9 cellular contexts compared by ENCODE assay signal in genomic region chr11:118907749-118908106, GRCh38. TPM values are rescaled to one million over a fixed set of nuclear protein-coding genes. Genes with fewer than 3 reads are reported as not detected.
DNase-seq lines count a peak whose midpoint lies in the region; ATAC-seq and TF ChIP-seq lines count a peak whose summit lies in the region.
"Had no signal": no experiment of that assay in that cellular context is flagged by ENCODE, and none has a peak within 500 bp of the region (broad histone marks: within the 10 kb centered on the region; RNA-seq: fewer than 3 reads in every experiment).

No MANE protein-coding gene starts in this region.

- intact Hi-C loops in left ventricle myocardium inferior (cut with micrococcal nuclease): loop anchor here (2.0 to 10.0 kb wide), 2 partner anchors 19 to 47 kb away; partner anchors contain the start of gene UPK2
- intact Hi-C loops in cardiac septum (cut with DNase I): loop anchor here (1.0 kb wide), 2 partner anchors 21 to 49 kb away; partner anchors contain the start of gene UPK2
- intact Hi-C loops in mammary epithelial cell (cut with micrococcal nuclease): loop anchor here (1.0 kb wide), 3 partner anchors 21 to 217 kb away; partner anchors contain the start of gene UPK2

- no TSS peak for BruUV-seq in mammary epithelial cell (replicated peaks; lab: Mats Ljungman, UMichigan)

- no peak overlapping the region for H3K9ac ChIP-seq in mammary epithelial cell (ENCODE audit: insufficient read depth, low read length)

- H3K27me3 ChIP-seq in left ventricle myocardium inferior (ENCODE audit: low read depth) (no peaks in the 10 kb centered on the region), mammary epithelial cell (ENCODE audit: insufficient read depth, low read length) (no peaks in the 10 kb centered on the region)

- H3K27me3 Mint-ChIP-seq in naive B cell: no peaks in the 10 kb centered on the region

- H3K36me3 Mint-ChIP-seq in naive B cell: no peaks in the 10 kb centered on the region

- peak overlapping the region; percentile 96 for H3K27ac ChIP-seq in left ventricle myocardium inferior (replicated peaks)
- no peak overlapping the region for H3K27ac ChIP-seq in mammary epithelial cell (ENCODE audit: insufficient read depth, low read depth, low read length)

- H3K36me3 ChIP-seq in left ventricle myocardium inferior (peaks cover 55% of the 10 kb centered on the region), mammary epithelial cell (ENCODE audit: insufficient read depth, low read length) (peaks cover 20% of the 10 kb centered on the region)

- peaks cover 75% of the 10 kb centered on the region for H3K79me2 ChIP-seq in mammary epithelial cell (ENCODE audit: insufficient read depth, low read length)

- dilution Hi-C loops in mammary epithelial cell (cut with HindIII; ENCODE audit: low sequenced_read_pairs): loop anchor here (5.0 kb wide), 1 partner anchor 110 kb away; the partner anchor contains the start of genes RPS25 and TRAPPC4

- H3K4me3 ChIP-seq in left ventricle myocardium inferior: peak overlapping the region; percentile 63
- no peak overlapping the region for H3K4me3 ChIP-seq in mammary epithelial cell (replicated peaks in 1 of 3; ENCODE audit: insufficient read depth in 1 of 3, low read depth in 2 of 3, low read length in 3 of 3)

- no peaks in the 10 kb centered on the region for H4K20me1 ChIP-seq in mammary epithelial cell (ENCODE audit: insufficient read depth, low read length)

- no peak overlapping the region for H2AFZ ChIP-seq in mammary epithelial cell (ENCODE audit: low read depth, low read length)

- H3K9me3 ChIP-seq in left ventricle myocardium inferior (replicated peaks) (no peaks in the 10 kb centered on the region), mammary epithelial cell (replicated peaks; ENCODE audit: insufficient read depth, low read length) (no peaks in the 10 kb centered on the region)

- ATAC-seq in naive B cell (ENCODE audit: low read depth in 2 of 2) (no peak), HG02588 (IDR thresholded peaks at IDR 0.05; ENCODE audit: unreplicated experiment) (no peak), HG03520 (IDR thresholded peaks at IDR 0.05; ENCODE audit: unreplicated experiment) (no peak)

- H3K4me2 ChIP-seq in mammary epithelial cell (ENCODE audit: insufficient read depth, low read depth, low read length): peak overlapping the region; percentile 7

- H3K4me1 ChIP-seq in left ventricle myocardium inferior (peaks cover 67% of the 10 kb centered on the region), mammary epithelial cell (ENCODE audit: insufficient read depth, low read length) (peaks cover 46% of the 10 kb centered on the region)

- peak overlapping the region; percentile 30 to 97 (median 90) for H3K27ac Mint-ChIP-seq in naive B cell

- no peaks in the 10 kb centered on the region for H3K9me3 Mint-ChIP-seq in naive B cell

- peaks cover 39 to 56% (median 41%) of the 10 kb centered on the region in 3 donors for H3K4me1 Mint-ChIP-seq in naive B cell

- peak overlapping the region in 1 of 8 donors; percentile 45 for H3K4me3 Mint-ChIP-seq in naive B cell

- TF ChIP-seq CTCF in left ventricle myocardium inferior (IDR thresholded peaks at IDR 0.05; ENCODE audit: borderline replicate concordance): no peak
- TF ChIP-seq CTCF in mammary epithelial cell (conservative IDR thresholded peaks at IDR 0.05 in 1 of 2, IDR thresholded peaks at IDR 0.05 in 1 of 2; ENCODE audit: extremely low read depth in 1 of 2, insufficient read depth in 1 of 2, low read depth in 1 of 2, low read length in 2 of 2): no peak
- TF ChIP-seq CTCF in GM20000 (IDR thresholded peaks at IDR 0.05; ENCODE audit: extremely low read depth, missing control alignments): no peak

- DNase-seq in left ventricle myocardium inferior (no peak), cardiac septum (ENCODE audit: low spot score) (no peak), mammary epithelial cell (no peak), naive B cell (no peak), GM20000 (ENCODE audit: low spot score) (no peak), pons (ENCODE audit: low spot score) (no peak)

- in situ Hi-C loops in mammary epithelial cell (cut with MboI; ENCODE audit: low sequenced_read_pairs in 2 of 2): no loop called here

- 100% methylated on average over 3 of the region's 5 CpGs for WGBS in mammary epithelial cell (ENCODE audit: low coverage, missing lambda C conversion rate)

- CTCF ChIA-PET in mammary epithelial cell (lab: Charles Lee; ENCODE audit: low non-redundant PET): no interaction called here

RNA-seq across cellular contexts. Expression of gene BCL9L, which starts 18.0 kb away (rescaled TPM):
- 43.8 TPM for total RNA-seq in left ventricle myocardium inferior
- total RNA-seq in cardiac septum: 41.4 TPM
- 100 to 1,000 TPM in 1 of 2 donors, 10 to 100 TPM in 1; 29.2 to 146 TPM for total RNA-seq in mammary epithelial cell
- 20.5 TPM for polyA plus RNA-seq in mammary epithelial cell
- 39.1 TPM for polyA minus RNA-seq in mammary epithelial cell
- polyA plus RNA-seq in naive B cell (ENCODE audit: low read depth in 6 of 6): 1 to 10 TPM in 2 of 6 donors, under 1 TPM in 3, not detected in 1; 0.50 to 3.2 (median 0.75) TPM

RNA-seq across cellular contexts. Expression of gene CXCR5, which starts 24.0 kb away (rescaled TPM):
- not detected for total RNA-seq in left ventricle myocardium inferior
- total RNA-seq in cardiac septum: not detected
- total RNA-seq in mammary epithelial cell: not detected
- not detected for polyA plus RNA-seq in mammary epithelial cell
- not detected for polyA minus RNA-seq in mammary epithelial cell
- polyA plus RNA-seq in naive B cell (ENCODE audit: low read depth in 6 of 6): 100 to 1,000 TPM; 101 to 157 (median 116) TPM

RNA-seq across cellular contexts. Expression of gene UPK2, which starts 48.4 kb away (rescaled TPM):
- not detected for total RNA-seq in left ventricle myocardium inferior
- total RNA-seq in cardiac septum: not detected
- total RNA-seq in mammary epithelial cell: under 1 TPM in 1 of 2 donors, not detected in 1; 0.45 TPM
- 0.74 TPM for polyA plus RNA-seq in mammary epithelial cell
- not detected for polyA minus RNA-seq in mammary epithelial cell
- under 1 TPM in 3 of 6 donors, not detected in 3; 0.33 to 0.43 (median 0.35) TPM for polyA plus RNA-seq in naive B cell (ENCODE audit: low read depth in 6 of 6)
- total RNA-seq: activated CD8-positive, alpha-beta memory T cell treated with anti-CD3 and anti-CD28 coated beads for 36 hours had no signal
